Comparison of ENCODE assay signal across 8 cellular contexts in genomic region chr5:150449491-150450339, GRCh38. TPM values are rescaled to one million over a fixed set of nuclear protein-coding genes. Genes with fewer than 3 reads are reported as not detected.
DNase-seq lines count a peak whose midpoint lies in the region; TF ChIP-seq lines count a peak whose summit lies in the region.

TSS of gene RPS14 (minus strand) at chr5:150449739. CDS start at chr5:150447733, 2,006 bp downstream.

- TF ChIP-seq CTCF in Loucy (conservative IDR thresholded peaks at IDR 0.05; ENCODE audit: low read length) (peak; percentile 83), fibroblast of villous mesenchyme (IDR thresholded peaks at IDR 0.05; ENCODE audit: insufficient read depth, low read depth, low read length) (peak; percentile 82), neural progenitor cell (IDR thresholded peaks at IDR 0.05) (peak; percentile 86)

- H3K36me3 Mint-ChIP-seq in neural progenitor cell = peaks cover 31% of the 10 kb centered on the region

- H3K27me3 ChIP-seq in H7 (ENCODE audit: control insufficient read depth, insufficient read depth, low read length) (no peaks in the 10 kb centered on the region; the same call in 1 of the 2 replicates), Loucy (ENCODE audit: insufficient read depth, low read length, poor library complexity, severe bottlenecking) (peaks cover 10% of the 10 kb centered on the region), neural progenitor cell (no peaks in the 10 kb centered on the region)

- peak within 1 kb of the TSS; percentile 98 for H3K9ac ChIP-seq in Loucy (ENCODE audit: low read depth, low read length, poor library complexity, severe bottlenecking)
- H3K9ac ChIP-seq in neural progenitor cell = peak within 1 kb of the TSS; percentile 99

- DNase-seq in G401 (ENCODE audit: low spot score) (peak; percentile 89), H7 (peak; percentile 96), fibroblast of villous mesenchyme (ENCODE audit: low read depth) (peak; percentile 96), neural progenitor cell (ENCODE audit: low spot score) (peak; percentile 93), stromal cell of bone marrow (ENCODE audit: low read depth) (peak; percentile 85)
- peak; percentile 94 for DNase-seq in activated effector memory CD4-positive, alpha-beta T cell treated with Interleukin-2 at 50 U/mL for 16 hours

- peaks cover 7% of the 10 kb centered on the region for H3K27me3 Mint-ChIP-seq in neural progenitor cell (ENCODE audit: insufficient read depth, low read depth)

- H3K4me3 Mint-ChIP-seq in neural progenitor cell = peak within 1 kb of the TSS; percentile 97

- H3K36me3 ChIP-seq in H7 (replicated peaks; ENCODE audit: control insufficient read depth, insufficient read depth, low read length) (peaks cover 38% of the 10 kb centered on the region), Loucy (ENCODE audit: insufficient read depth, low read length) (peaks cover 33% of the 10 kb centered on the region), neural progenitor cell (peaks cover 11% of the 10 kb centered on the region)

- TF ChIP-seq POLR2A in Raji (IDR thresholded peaks at IDR 0.05; ENCODE audit: insufficient read depth, low read depth, low read length) = peak; percentile 91

- H3K9me2 ChIP-seq in Loucy (replicated peaks; ENCODE audit: low read depth, low read length) = no peaks in the 10 kb centered on the region

- H4K20me1 ChIP-seq in Loucy (ENCODE audit: insufficient read depth, low read length, poor library complexity, severe bottlenecking) (peaks cover 47% of the 10 kb centered on the region), neural progenitor cell (ENCODE audit: low read depth) (peaks cover 45% of the 10 kb centered on the region)

- peaks cover 3% of the 10 kb centered on the region for H3K9me3 Mint-ChIP-seq in neural progenitor cell

- peaks cover 49% of the 10 kb centered on the region for H3K79me2 ChIP-seq in Loucy (ENCODE audit: insufficient read depth, low read length)
- H3K79me2 ChIP-seq in neural progenitor cell (ENCODE audit: low read depth) = peaks cover 46% of the 10 kb centered on the region

- peak within 1 kb of the TSS; percentile 89 for H3K27ac ChIP-seq in neural progenitor cell

- no peaks in the 10 kb centered on the region for H3F3A ChIP-seq in Loucy (ENCODE audit: low read depth)
- peaks cover 44% of the 10 kb centered on the region for H3F3A ChIP-seq in neural progenitor cell (ENCODE audit: low read depth)

- H2AFZ ChIP-seq in Loucy (ENCODE audit: low read length) (peak within 1 kb of the TSS; percentile 88), neural progenitor cell (replicated peaks) (peak within 1 kb of the TSS; percentile 100)

- H3K4me3 ChIP-seq in H7 (ENCODE audit: insufficient read depth, low read depth, low read length) = peak within 1 kb of the TSS; percentile 97
- peak within 1 kb of the TSS; percentile 86 for H3K4me3 ChIP-seq in Loucy (ENCODE audit: low read length, poor library complexity, severe bottlenecking)
- peak within 1 kb of the TSS; percentile 75 for H3K4me3 ChIP-seq in fibroblast of villous mesenchyme (ENCODE audit: low read depth, low read length)
- peak within 1 kb of the TSS; percentile 91 for H3K4me3 ChIP-seq in neural progenitor cell

- peaks cover 44% of the 10 kb centered on the region for H3K4me1 ChIP-seq in Loucy (ENCODE audit: insufficient read depth, low read length, poor library complexity, severe bottlenecking)
- peaks cover 9% of the 10 kb centered on the region for H3K4me1 ChIP-seq in neural progenitor cell

- H3K9me3 ChIP-seq in Loucy (ENCODE audit: insufficient read depth, low read depth, low read length) = no peaks in the 10 kb centered on the region
- H3K9me3 ChIP-seq in neural progenitor cell (ENCODE audit: low read depth) = no peaks in the 10 kb centered on the region

- H3K4me1 Mint-ChIP-seq in neural progenitor cell = peaks cover 12% of the 10 kb centered on the region

- H3K27ac Mint-ChIP-seq in neural progenitor cell = peak within 1 kb of the TSS; percentile 99

- H3K4me2 ChIP-seq in Loucy (ENCODE audit: low read depth, low read length, poor library complexity, severe bottlenecking) (peak within 1 kb of the TSS; percentile 86), neural progenitor cell (peak within 1 kb of the TSS; percentile 86)

- in situ Hi-C loops in G401 (cut with HindIII; ENCODE audit: low sequenced_read_pairs) = no loop called here

RNA-seq across cellular contexts. Expression of gene RPS14, which starts in this region (rescaled TPM):
- total RNA-seq in G401 (2014; rRNA removed; shearing (Covaris generic)) = 3,973 and 5,195 TPM in 2 replicates
- total RNA-seq in H7 (2014; rRNA removed; shearing (Covaris generic)) = 2,734 and 3,255 TPM in 2 replicates
- total RNA-seq in fibroblast of villous mesenchyme = 1,744 and 3,299 TPM in 2 replicates
- 3,204 and 3,639 TPM in 2 replicates for total RNA-seq in neural progenitor cell (ENCODE audit: low replicate concordance)

Comparison
In these comparisons a context has a peak if more than half of its experiments do, and no peak if none do; other contexts are left out.
1. Peak in every context shown above with its lines: DNase-seq, H3K4me3 ChIP-seq and H3K27ac ChIP-seq.